ENCODE assay signal across 29 cellular contexts in the genomic region with DNA sequence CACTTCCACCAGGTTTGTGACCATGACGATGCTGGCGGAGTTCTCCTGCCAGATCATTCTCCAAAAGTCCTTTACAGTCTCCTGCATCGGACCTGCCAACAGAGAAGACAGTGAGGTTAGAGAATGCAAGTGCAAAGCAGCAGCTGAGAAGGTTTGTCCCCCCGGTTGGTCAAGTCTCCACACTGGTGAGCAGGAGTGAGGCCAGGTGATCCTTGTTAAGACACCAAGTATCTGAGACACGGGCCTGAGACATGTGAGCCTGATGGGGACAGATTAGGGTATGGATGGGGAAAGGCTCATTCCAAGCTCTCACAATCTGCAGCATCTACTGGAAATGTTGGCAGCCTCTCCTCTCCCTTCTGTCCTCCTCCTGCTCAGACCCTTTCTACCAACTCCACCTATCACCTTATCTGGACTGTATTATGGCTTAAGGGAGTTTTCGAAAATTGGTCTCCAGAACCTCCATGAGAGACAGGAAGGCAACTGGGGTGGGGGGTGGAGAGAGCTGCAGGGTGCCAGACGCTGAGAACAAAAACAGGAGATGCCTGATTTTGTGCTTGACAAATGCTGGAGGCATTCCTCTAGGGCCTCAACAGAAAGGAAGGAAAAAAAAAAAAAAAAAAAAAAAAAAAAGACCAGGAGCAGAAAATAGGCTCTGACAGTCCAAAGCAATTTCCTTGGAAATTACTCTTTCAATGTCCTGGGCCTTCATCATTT.
"Had no signal": no experiment of that assay in that cellular context is flagged by ENCODE, and none has a peak within 500 bp of the region (broad histone marks: within the 10 kb centered on the region; RNA-seq: fewer than 3 reads in every experiment).

No MANE protein-coding gene starts in this region.

- H3K4me3 Mint-ChIP-seq: memory B cell; mesothelial cell of epicardium; nephron; stimulated activated naive CD8-positive, alpha-beta T cell treated with anti-CD3 and anti-CD28 coated beads, Interleukin-15, amount 100 ng/mL, for 72 hours had no signal

- H3K27me3 ChIP-seq: dorsolateral prefrontal cortex, gastrocnemius medialis, hepatocyte, pancreas, right lobe of liver, suprapubic skin, transverse colon, vagina had no signal

- H3K36me3 Mint-ChIP-seq: memory B cell, mesothelial cell of epicardium, naive B cell had no signal

- H3K4me1 ChIP-seq: gastrocnemius medialis, pancreas, right lobe of liver, suprapubic skin, transverse colon, vagina had no signal

- ATAC-seq: esophagus mucosa; gastrocnemius medialis; left lobe of liver; mucosa of descending colon; pancreas; right lobe of liver; stimulated activated naive CD8-positive, alpha-beta T cell treated with anti-CD3 and anti-CD28 coated beads, Interleukin-15, amount 100 ng/mL, for 72 hours had no signal

- H3K36me3 ChIP-seq: gastrocnemius medialis, pancreas, right lobe of liver, suprapubic skin, transverse colon, vagina had no signal

- DNase-seq: cerebellar nuclear complex; dorsolateral prefrontal cortex; effector CD4-positive, alpha-beta T cell; foreskin fibroblast; gastrocnemius medialis; head of caudate nucleus; mucosa of descending colon; naive B cell; occipital lobe; pancreas; right lobe of liver; small intestine; stimulated activated CD4-positive, alpha-beta T cell treated with anti-CD3 and anti-CD28 coated beads, Interleukin-12 subunit alpha, Interleukin-12 subunit beta, amount 100 ng/mL, for 4 hours; stimulated activated CD4-positive, alpha-beta T cell treated with anti-CD3 and anti-CD28 coated beads, Interleukin-1b, Interleukin-23, amount 100 ng/mL, for 48 hours; stimulated activated CD4-positive, alpha-beta T cell treated with anti-CD3 and anti-CD28 coated beads, Interleukin-4, amount 100 ng/mL, for 1 hour; stimulated activated CD8-positive, alpha-beta memory T cell treated with anti-CD3 and anti-CD28 coated beads, Interleukin-4, amount 100 ng/mL, for 48 hours; stimulated activated naive CD4-positive, alpha-beta T cell; stimulated activated naive CD8-positive, alpha-beta T cell treated with anti-CD3 and anti-CD28 coated beads, Interleukin-15, amount 100 ng/mL, for 72 hours; transverse colon had no signal

- H3K27ac ChIP-seq: dorsolateral prefrontal cortex, epithelial cell of prostate, gastrocnemius medialis, hepatocyte, pancreas, right lobe of liver, suprapubic skin, transverse colon, vagina had no signal

- H2AFZ ChIP-seq: hepatocyte had no signal

- H3K4me3 ChIP-seq: dorsolateral prefrontal cortex, gastrocnemius medialis, hepatocyte, lung, mucosa of descending colon, pancreas, right lobe of liver, suprapubic skin, transverse colon, vagina had no signal

- H3K9me3 Mint-ChIP-seq: mesothelial cell of epicardium, nephron had no signal

- H3K27me3 Mint-ChIP-seq: memory B cell; stimulated activated naive CD8-positive, alpha-beta T cell treated with anti-CD3 and anti-CD28 coated beads, Interleukin-15, amount 100 ng/mL, for 72 hours had no signal

- H3K4me2 ChIP-seq: hepatocyte had no signal

- H3K4me1 Mint-ChIP-seq: memory B cell; mesothelial cell of epicardium; naive B cell; stimulated activated naive CD8-positive, alpha-beta T cell treated with anti-CD3 and anti-CD28 coated beads, Interleukin-15, amount 100 ng/mL, for 72 hours had no signal

- H3K9me3 ChIP-seq: gastrocnemius medialis, mucosa of descending colon, pancreas, right lobe of liver, suprapubic skin, transverse colon, vagina had no signal

- H3K27ac Mint-ChIP-seq: memory B cell; mesothelial cell of epicardium; naive B cell; nephron; stimulated activated naive CD8-positive, alpha-beta T cell treated with anti-CD3 and anti-CD28 coated beads, Interleukin-15, amount 100 ng/mL, for 72 hours had no signal
